1 cellular context compared by ENCODE assay signal in the genomic region with DNA sequence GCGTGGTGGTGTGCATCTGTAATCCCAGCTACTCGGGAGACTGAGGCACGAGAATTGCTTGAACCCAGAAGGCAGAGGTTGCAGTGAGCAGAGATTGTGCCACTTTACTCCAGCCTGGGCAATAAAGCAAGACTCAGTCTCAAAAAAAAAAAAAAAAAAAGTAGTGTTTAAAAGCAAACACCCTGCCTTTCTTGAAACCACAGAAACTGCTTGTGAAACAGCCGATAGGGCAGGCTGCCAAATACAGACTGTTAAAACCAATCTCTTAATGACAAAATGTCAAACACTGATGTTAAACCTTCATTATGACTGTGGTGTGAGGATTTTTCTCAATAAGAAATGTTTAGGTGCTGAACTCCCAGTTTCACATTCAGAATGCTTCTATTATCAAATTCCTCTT.
TF ChIP-seq lines count a peak whose summit lies in the region.

No MANE protein-coding gene starts in this region.

TF ChIP-seq in GM12878, 131 proteins besides CTCF, POLR2A, EP300 and RAD21 (continues in another document):
- TF ChIP-seq JUNB (IDR thresholded peaks at IDR 0.05) = peak; percentile 75
- TF ChIP-seq SMARCA5 (IDR thresholded peaks at IDR 0.05) = no peak
- TF ChIP-seq, protein P1, sequence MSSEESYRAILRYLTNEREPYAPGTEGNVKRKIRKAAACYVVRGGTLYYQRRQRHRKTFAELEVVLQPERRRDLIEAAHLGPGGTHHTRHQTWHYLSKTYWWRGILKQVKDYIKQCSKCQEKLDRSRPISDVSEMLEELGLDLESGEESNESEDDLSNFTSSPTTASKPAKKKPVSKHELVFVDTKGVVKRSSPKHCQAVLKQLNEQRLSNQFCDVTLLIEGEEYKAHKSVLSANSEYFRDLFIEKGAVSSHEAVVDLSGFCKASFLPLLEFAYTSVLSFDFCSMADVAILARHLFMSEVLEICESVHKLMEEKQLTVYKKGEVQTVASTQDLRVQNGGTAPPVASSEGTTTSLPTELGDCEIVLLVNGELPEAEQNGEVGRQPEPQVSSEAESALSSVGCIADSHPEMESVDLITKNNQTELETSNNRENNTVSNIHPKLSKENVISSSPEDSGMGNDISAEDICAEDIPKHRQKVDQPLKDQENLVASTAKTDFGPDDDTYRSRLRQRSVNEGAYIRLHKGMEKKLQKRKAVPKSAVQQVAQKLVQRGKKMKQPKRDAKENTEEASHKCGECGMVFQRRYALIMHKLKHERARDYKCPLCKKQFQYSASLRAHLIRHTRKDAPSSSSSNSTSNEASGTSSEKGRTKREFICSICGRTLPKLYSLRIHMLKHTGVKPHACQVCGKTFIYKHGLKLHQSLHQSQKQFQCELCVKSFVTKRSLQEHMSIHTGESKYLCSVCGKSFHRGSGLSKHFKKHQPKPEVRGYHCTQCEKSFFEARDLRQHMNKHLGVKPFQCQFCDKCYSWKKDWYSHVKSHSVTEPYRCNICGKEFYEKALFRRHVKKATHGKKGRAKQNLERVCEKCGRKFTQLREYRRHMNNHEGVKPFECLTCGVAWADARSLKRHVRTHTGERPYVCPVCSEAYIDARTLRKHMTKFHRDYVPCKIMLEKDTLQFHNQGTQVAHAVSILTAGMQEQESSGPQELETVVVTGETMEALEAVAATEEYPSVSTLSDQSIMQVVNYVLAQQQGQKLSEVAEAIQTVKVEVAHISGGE (CRISPR knock-in tag; IDR thresholded peaks at IDR 0.05) = no peak
- TF ChIP-seq, protein P2, sequence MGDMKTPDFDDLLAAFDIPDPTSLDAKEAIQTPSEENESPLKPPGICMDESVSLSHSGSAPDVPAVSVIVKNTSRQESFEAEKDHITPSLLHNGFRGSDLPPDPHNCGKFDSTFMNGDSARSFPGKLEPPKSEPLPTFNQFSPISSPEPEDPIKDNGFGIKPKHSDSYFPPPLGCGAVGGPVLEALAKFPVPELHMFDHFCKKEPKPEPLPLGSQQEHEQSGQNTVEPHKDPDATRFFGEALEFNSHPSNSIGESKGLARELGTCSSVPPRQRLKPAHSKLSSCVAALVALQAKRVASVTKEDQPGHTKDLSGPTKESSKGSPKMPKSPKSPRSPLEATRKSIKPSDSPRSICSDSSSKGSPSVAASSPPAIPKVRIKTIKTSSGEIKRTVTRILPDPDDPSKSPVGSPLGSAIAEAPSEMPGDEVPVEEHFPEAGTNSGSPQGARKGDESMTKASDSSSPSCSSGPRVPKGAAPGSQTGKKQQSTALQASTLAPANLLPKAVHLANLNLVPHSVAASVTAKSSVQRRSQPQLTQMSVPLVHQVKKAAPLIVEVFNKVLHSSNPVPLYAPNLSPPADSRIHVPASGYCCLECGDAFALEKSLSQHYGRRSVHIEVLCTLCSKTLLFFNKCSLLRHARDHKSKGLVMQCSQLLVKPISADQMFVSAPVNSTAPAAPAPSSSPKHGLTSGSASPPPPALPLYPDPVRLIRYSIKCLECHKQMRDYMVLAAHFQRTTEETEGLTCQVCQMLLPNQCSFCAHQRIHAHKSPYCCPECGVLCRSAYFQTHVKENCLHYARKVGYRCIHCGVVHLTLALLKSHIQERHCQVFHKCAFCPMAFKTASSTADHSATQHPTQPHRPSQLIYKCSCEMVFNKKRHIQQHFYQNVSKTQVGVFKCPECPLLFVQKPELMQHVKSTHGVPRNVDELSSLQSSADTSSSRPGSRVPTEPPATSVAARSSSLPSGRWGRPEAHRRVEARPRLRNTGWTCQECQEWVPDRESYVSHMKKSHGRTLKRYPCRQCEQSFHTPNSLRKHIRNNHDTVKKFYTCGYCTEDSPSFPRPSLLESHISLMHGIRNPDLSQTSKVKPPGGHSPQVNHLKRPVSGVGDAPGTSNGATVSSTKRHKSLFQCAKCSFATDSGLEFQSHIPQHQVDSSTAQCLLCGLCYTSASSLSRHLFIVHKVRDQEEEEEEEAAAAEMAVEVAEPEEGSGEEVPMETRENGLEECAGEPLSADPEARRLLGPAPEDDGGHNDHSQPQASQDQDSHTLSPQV (IDR thresholded peaks at IDR 0.05) = no peak
- TF ChIP-seq ZNF274 (IDR thresholded peaks at IDR 0.05; ENCODE audit: insufficient read depth, insufficient read length) = no peak
- no peak for TF ChIP-seq NFYA (IDR thresholded peaks at IDR 0.05; ENCODE audit: borderline replicate concordance, low read depth, low read length)
- TF ChIP-seq CHD2 (IDR thresholded peaks at IDR 0.05; ENCODE audit: borderline replicate concordance, low read depth, low read length) = no peak
- no peak for TF ChIP-seq CBX3 (IDR thresholded peaks at IDR 0.05; ENCODE audit: borderline replicate concordance, low read depth)
- TF ChIP-seq, protein P3, sequence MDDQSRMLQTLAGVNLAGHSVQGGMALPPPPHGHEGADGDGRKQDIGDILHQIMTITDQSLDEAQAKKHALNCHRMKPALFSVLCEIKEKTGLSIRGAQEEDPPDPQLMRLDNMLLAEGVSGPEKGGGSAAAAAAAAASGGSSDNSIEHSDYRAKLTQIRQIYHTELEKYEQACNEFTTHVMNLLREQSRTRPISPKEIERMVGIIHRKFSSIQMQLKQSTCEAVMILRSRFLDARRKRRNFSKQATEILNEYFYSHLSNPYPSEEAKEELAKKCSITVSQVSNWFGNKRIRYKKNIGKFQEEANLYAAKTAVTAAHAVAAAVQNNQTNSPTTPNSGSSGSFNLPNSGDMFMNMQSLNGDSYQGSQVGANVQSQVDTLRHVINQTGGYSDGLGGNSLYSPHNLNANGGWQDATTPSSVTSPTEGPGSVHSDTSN (IDR thresholded peaks at IDR 0.05; ENCODE audit: insufficient replicate concordance, low read depth, low read length) = no peak
- 0 out of 2 replicates have a peak, but pooled peaks have one; percentile 38 for TF ChIP-seq ZNF217 (IDR thresholded peaks at IDR 0.05)
- no peak for TF ChIP-seq FOXK2 (IDR thresholded peaks at IDR 0.05)
- TF ChIP-seq, protein P4, sequence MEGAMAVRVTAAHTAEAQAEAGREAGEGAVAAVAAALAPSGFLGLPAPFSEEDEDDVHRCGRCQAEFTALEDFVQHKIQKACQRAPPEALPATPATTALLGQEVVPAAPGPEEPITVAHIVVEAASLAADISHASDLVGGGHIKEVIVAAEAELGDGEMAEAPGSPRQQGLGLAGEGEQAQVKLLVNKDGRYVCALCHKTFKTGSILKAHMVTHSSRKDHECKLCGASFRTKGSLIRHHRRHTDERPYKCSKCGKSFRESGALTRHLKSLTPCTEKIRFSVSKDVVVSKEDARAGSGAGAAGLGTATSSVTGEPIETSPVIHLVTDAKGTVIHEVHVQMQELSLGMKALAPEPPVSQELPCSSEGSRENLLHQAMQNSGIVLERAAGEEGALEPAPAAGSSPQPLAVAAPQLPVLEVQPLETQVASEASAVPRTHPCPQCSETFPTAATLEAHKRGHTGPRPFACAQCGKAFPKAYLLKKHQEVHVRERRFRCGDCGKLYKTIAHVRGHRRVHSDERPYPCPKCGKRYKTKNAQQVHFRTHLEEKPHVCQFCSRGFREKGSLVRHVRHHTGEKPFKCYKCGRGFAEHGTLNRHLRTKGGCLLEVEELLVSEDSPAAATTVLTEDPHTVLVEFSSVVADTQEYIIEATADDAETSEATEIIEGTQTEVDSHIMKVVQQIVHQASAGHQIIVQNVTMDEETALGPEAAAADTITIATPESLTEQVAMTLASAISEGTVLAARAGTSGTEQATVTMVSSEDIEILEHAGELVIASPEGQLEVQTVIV (IDR thresholded peaks at IDR 0.05; ENCODE audit: borderline replicate concordance, partially characterized antibody) = no peak
- no peak for TF ChIP-seq NFIC (IDR thresholded peaks at IDR 0.05; ENCODE audit: low read depth, low read length)
- TF ChIP-seq, protein P5, sequence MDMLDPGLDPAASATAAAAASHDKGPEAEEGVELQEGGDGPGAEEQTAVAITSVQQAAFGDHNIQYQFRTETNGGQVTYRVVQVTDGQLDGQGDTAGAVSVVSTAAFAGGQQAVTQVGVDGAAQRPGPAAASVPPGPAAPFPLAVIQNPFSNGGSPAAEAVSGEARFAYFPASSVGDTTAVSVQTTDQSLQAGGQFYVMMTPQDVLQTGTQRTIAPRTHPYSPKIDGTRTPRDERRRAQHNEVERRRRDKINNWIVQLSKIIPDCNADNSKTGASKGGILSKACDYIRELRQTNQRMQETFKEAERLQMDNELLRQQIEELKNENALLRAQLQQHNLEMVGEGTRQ (IDR thresholded peaks at IDR 0.05; ENCODE audit: borderline replicate concordance, low read depth, low read length) = no peak
- no peak for TF ChIP-seq PAX5 (IDR thresholded peaks at IDR 0.05; ENCODE audit: borderline replicate concordance, low read depth, low read length)
- TF ChIP-seq, protein P6, sequence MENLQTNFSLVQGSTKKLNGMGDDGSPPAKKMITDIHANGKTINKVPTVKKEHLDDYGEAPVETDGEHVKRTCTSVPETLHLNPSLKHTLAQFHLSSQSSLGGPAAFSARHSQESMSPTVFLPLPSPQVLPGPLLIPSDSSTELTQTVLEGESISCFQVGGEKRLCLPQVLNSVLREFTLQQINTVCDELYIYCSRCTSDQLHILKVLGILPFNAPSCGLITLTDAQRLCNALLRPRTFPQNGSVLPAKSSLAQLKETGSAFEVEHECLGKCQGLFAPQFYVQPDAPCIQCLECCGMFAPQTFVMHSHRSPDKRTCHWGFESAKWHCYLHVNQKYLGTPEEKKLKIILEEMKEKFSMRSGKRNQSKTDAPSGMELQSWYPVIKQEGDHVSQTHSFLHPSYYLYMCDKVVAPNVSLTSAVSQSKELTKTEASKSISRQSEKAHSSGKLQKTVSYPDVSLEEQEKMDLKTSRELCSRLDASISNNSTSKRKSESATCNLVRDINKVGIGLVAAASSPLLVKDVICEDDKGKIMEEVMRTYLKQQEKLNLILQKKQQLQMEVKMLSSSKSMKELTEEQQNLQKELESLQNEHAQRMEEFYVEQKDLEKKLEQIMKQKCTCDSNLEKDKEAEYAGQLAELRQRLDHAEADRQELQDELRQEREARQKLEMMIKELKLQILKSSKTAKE (IDR thresholded peaks at IDR 0.05; ENCODE audit: low read depth, poor library complexity, severe bottlenecking) = peak; percentile 95
- peak; percentile 77 for TF ChIP-seq IRF4 (IDR thresholded peaks at IDR 0.05; ENCODE audit: low read depth, low read length)
- TF ChIP-seq POLR2AphosphoS2 (IDR thresholded peaks at IDR 0.05; ENCODE audit: low read depth, low read length) = no peak
- no peak for TF ChIP-seq STAT1 (conservative IDR thresholded peaks at IDR 0.05)
- TF ChIP-seq CBX5 (IDR thresholded peaks at IDR 0.05; ENCODE audit: low read depth) = 0 out of 2 replicates have a peak, but pooled peaks have one; percentile 47
- no peak for TF ChIP-seq SREBF2 (IDR thresholded peaks at IDR 0.05; ENCODE audit: low read length)
- TF ChIP-seq ZSCAN29 (IDR thresholded peaks at IDR 0.05) = no peak
- TF ChIP-seq IKZF1 (conservative IDR thresholded peaks at IDR 0.05) = peak; percentile 68
- TF ChIP-seq, protein P7, sequence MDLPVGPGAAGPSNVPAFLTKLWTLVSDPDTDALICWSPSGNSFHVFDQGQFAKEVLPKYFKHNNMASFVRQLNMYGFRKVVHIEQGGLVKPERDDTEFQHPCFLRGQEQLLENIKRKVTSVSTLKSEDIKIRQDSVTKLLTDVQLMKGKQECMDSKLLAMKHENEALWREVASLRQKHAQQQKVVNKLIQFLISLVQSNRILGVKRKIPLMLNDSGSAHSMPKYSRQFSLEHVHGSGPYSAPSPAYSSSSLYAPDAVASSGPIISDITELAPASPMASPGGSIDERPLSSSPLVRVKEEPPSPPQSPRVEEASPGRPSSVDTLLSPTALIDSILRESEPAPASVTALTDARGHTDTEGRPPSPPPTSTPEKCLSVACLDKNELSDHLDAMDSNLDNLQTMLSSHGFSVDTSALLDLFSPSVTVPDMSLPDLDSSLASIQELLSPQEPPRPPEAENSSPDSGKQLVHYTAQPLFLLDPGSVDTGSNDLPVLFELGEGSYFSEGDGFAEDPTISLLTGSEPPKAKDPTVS (IDR thresholded peaks at IDR 0.05; ENCODE audit: low read depth, low read length) = no peak
- TF ChIP-seq BHLHE40 (IDR thresholded peaks at IDR 0.05; ENCODE audit: borderline replicate concordance in 1 of 2, low read depth in 2 of 2, low read length in 1 of 2) = peak in 1 of 2 experiments; percentile 26; a peak in 1 of 4 replicates
- TF ChIP-seq, protein P8, sequence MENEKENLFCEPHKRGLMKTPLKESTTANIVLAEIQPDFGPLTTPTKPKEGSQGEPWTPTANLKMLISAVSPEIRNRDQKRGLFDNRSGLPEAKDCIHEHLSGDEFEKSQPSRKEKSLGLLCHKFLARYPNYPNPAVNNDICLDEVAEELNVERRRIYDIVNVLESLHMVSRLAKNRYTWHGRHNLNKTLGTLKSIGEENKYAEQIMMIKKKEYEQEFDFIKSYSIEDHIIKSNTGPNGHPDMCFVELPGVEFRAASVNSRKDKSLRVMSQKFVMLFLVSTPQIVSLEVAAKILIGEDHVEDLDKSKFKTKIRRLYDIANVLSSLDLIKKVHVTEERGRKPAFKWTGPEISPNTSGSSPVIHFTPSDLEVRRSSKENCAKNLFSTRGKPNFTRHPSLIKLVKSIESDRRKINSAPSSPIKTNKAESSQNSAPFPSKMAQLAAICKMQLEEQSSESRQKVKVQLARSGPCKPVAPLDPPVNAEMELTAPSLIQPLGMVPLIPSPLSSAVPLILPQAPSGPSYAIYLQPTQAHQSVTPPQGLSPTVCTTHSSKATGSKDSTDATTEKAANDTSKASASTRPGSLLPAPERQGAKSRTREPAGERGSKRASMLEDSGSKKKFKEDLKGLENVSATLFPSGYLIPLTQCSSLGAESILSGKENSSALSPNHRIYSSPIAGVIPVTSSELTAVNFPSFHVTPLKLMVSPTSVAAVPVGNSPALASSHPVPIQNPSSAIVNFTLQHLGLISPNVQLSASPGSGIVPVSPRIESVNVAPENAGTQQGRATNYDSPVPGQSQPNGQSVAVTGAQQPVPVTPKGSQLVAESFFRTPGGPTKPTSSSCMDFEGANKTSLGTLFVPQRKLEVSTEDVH (IDR thresholded peaks at IDR 0.05; ENCODE audit: low read depth, partially characterized antibody) = peak; percentile 26
- no peak for TF ChIP-seq YY1 (IDR thresholded peaks at IDR 0.05; ENCODE audit: low read depth, low read length)
- TF ChIP-seq HDAC2 (IDR thresholded peaks at IDR 0.05) = no peak
- TF ChIP-seq STAT3 (IDR thresholded peaks at IDR 0.05; ENCODE audit: low read depth, low read length) = no peak
- TF ChIP-seq, protein P9, sequence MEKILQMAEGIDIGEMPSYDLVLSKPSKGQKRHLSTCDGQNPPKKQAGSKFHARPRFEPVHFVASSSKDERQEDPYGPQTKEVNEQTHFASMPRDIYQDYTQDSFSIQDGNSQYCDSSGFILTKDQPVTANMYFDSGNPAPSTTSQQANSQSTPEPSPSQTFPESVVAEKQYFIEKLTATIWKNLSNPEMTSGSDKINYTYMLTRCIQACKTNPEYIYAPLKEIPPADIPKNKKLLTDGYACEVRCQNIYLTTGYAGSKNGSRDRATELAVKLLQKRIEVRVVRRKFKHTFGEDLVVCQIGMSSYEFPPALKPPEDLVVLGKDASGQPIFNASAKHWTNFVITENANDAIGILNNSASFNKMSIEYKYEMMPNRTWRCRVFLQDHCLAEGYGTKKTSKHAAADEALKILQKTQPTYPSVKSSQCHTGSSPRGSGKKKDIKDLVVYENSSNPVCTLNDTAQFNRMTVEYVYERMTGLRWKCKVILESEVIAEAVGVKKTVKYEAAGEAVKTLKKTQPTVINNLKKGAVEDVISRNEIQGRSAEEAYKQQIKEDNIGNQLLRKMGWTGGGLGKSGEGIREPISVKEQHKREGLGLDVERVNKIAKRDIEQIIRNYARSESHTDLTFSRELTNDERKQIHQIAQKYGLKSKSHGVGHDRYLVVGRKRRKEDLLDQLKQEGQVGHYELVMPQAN (conservative IDR thresholded peaks at IDR 0.05) = no peak
- TF ChIP-seq RCOR1 (conservative IDR thresholded peaks at IDR 0.05; ENCODE audit: low read depth, low read length) = no peak
- TF ChIP-seq LARP7 (IDR thresholded peaks at IDR 0.05) = no peak
- no peak for TF ChIP-seq EED (IDR thresholded peaks at IDR 0.05; ENCODE audit: low read depth)
- TF ChIP-seq JUND (IDR thresholded peaks at IDR 0.05; ENCODE audit: low read depth, low read length) = no peak
- peak; percentile 95 for TF ChIP-seq ZNF384 (IDR thresholded peaks at IDR 0.05; ENCODE audit: borderline replicate concordance, low read depth, low read length)
- no peak for TF ChIP-seq KDM1A (IDR thresholded peaks at IDR 0.05; ENCODE audit: borderline replicate concordance)
- peak; percentile 95 for TF ChIP-seq MTA2 (IDR thresholded peaks at IDR 0.05; ENCODE audit: low read depth)
- no peak for TF ChIP-seq CHD4 (IDR thresholded peaks at IDR 0.05)
